Comparison of ENCODE assay signal across 1 cellular context in the genomic region with DNA sequence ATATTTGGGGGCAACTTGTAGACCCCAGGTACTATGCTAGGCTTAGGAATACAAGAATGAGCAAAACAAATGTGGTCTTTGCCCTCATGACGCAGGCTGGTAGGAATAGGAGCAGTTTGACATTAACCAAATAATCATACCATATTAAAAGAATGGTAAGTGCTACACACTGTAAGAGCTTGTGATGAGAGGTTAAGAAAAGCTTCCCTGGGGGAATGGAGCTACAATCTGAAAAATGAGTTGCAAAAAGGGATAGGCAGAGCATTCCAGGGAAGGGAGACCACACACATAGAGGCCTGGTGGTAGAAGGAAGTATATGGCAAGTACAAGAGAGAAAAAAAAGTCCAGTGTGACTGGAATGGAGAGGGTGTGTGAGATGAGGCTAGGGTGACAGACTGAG.
TF ChIP-seq lines count a peak whose summit lies in the region.

No MANE protein-coding gene starts in this region.

TF ChIP-seq in K562, 482 proteins besides CTCF, POLR2A, EP300 and RAD21:
- TF ChIP-seq, protein P1, sequence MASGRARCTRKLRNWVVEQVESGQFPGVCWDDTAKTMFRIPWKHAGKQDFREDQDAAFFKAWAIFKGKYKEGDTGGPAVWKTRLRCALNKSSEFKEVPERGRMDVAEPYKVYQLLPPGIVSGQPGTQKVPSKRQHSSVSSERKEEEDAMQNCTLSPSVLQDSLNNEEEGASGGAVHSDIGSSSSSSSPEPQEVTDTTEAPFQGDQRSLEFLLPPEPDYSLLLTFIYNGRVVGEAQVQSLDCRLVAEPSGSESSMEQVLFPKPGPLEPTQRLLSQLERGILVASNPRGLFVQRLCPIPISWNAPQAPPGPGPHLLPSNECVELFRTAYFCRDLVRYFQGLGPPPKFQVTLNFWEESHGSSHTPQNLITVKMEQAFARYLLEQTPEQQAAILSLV (tag; IDR thresholded peaks at IDR 0.05), result no peak
- TF ChIP-seq ATF1 (CRISPR knock-in tag; IDR thresholded peaks at IDR 0.05), result no peak
- TF ChIP-seq ATF1 (tag; IDR thresholded peaks at IDR 0.05), result no peak
- TF ChIP-seq ZNF239 (CRISPR knock-in tag; IDR thresholded peaks at IDR 0.05), result no peak
- TF ChIP-seq, protein P2, sequence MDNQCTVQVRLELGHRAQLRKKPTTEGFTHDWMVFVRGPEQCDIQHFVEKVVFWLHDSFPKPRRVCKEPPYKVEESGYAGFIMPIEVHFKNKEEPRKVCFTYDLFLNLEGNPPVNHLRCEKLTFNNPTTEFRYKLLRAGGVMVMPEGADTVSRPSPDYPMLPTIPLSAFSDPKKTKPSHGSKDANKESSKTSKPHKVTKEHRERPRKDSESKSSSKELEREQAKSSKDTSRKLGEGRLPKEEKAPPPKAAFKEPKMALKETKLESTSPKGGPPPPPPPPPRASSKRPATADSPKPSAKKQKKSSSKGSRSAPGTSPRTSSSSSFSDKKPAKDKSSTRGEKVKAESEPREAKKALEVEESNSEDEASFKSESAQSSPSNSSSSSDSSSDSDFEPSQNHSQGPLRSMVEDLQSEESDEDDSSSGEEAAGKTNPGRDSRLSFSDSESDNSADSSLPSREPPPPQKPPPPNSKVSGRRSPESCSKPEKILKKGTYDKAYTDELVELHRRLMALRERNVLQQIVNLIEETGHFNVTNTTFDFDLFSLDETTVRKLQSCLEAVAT (IDR thresholded peaks at IDR 0.05), result no peak
- TF ChIP-seq, protein P3, sequence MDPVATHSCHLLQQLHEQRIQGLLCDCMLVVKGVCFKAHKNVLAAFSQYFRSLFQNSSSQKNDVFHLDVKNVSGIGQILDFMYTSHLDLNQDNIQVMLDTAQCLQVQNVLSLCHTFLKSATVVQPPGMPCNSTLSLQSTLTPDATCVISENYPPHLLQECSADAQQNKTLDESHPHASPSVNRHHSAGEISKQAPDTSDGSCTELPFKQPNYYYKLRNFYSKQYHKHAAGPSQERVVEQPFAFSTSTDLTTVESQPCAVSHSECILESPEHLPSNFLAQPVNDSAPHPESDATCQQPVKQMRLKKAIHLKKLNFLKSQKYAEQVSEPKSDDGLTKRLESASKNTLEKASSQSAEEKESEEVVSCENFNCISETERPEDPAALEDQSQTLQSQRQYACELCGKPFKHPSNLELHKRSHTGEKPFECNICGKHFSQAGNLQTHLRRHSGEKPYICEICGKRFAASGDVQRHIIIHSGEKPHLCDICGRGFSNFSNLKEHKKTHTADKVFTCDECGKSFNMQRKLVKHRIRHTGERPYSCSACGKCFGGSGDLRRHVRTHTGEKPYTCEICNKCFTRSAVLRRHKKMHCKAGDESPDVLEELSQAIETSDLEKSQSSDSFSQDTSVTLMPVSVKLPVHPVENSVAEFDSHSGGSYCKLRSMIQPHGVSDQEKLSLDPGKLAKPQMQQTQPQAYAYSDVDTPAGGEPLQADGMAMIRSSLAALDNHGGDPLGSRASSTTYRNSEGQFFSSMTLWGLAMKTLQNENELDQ (CRISPR knock-in tag; IDR thresholded peaks at IDR 0.05; ENCODE audit: borderline replicate concordance), result no peak
- TF ChIP-seq ZNF232 (CRISPR knock-in tag; IDR thresholded peaks at IDR 0.05), result no peak
- TF ChIP-seq, protein P4, sequence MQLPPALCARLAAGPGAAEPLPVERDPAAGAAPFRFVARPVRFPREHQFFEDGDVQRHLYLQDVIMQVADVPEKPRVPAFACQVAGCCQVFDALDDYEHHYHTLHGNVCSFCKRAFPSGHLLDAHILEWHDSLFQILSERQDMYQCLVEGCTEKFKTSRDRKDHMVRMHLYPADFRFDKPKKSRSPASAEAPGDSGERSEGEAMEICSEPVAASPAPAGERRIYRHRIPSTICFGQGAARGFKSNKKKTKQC (CRISPR knock-in tag; IDR thresholded peaks at IDR 0.05), result no peak
- TF ChIP-seq TEAD1 (CRISPR knock-in tag; IDR thresholded peaks at IDR 0.05), result no peak
- TF ChIP-seq HNRNPL (IDR thresholded peaks at IDR 0.05; ENCODE audit: low read depth, low read length), result no peak
- no peak for TF ChIP-seq RBM25 (IDR thresholded peaks at IDR 0.05; ENCODE audit: low read depth, low read length, severe bottlenecking)
- no peak for TF ChIP-seq ZNF584 (CRISPR knock-in tag; IDR thresholded peaks at IDR 0.05; ENCODE audit: low read depth)
- no peak for TF ChIP-seq SUPT5H (IDR thresholded peaks at IDR 0.05)
- no peak for TF ChIP-seq ZNF778 (CRISPR knock-in tag; IDR thresholded peaks at IDR 0.05)
TF ChIP-seq in K562: peak in this region for 0.
